ENCODE assay signal across 16 cellular contexts in the genomic region with DNA sequence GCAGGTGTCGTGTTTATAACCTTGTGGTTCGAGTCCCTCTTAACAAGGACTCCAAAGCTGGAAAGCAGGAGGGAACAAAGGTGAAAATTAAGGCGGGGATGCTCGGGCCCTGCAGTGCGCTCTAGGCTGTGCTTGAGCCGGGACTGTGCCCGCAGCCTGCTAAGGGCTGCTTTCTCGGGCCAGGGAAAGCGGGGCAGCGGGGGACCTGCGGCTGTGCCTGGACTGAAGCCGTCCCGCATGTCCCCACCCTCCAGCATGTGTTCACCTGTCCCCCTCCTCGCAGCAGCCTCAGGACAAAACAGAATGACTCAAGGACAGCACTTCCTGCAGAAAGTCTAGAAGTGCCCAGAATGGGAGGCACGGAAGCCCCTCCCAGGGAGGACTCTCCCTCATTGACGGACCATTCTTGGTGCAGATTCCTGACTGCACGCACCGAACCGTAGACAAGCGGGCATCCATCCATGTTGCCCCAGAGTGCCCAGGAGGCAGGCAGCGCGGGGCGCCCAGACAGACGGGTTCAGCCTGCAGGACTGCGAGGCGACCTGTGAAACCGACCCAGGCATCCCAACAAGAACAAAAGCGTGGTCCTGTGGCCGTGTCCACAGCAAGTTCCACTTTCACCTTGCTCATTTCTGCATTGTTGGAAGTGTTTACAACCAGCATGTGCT.
DNase-seq lines count a peak whose midpoint lies in the region; ATAC-seq and TF ChIP-seq lines count a peak whose summit lies in the region.
"Had no signal": no experiment of that assay in that cellular context is flagged by ENCODE, and none has a peak within 500 bp of the region (broad histone marks: within the 10 kb centered on the region; RNA-seq: fewer than 3 reads in every experiment).

No MANE protein-coding gene starts in this region.

- ATAC-seq in WTC11 = no peak
- no peak for ATAC-seq in GM19395 (IDR thresholded peaks at IDR 0.05; ENCODE audit: unreplicated experiment)

- POLR2A ChIA-PET in WTC11 (lab: Charles Lee) = no interaction called here

- DNase-seq in NCI-H524 (lab: John Stamatoyannopoulos, UW) (peak; percentile 40 to 74), NCI-H524 treated with DMSO at 0.1 percent for 48 hours (lab: John Stamatoyannopoulos, UW) (no peak), NCI-H510A (lab: John Stamatoyannopoulos, UW) (peak; percentile 2), WTC11 (ENCODE audit: low spot score) (peak; percentile 6), spleen (peak; percentile 52), T-helper 9 cell (no peak), epidermal melanocyte (ENCODE audit: insufficient read length, low spot score) (no peak)
- DNase-seq: AML-193; Caco-2; CD8-positive, alpha-beta memory T cell; DMS79 had no signal

- no peak overlapping the region for H3K4me3 ChIP-seq in spleen
- H3K4me3 ChIP-seq: BLaER1 had no signal

- peaks cover 0 to 18% (median 1%) of the 10 kb centered on the region in 8 donors for H3K9me3 ChIP-seq in spleen
- H3K9me3 ChIP-seq: Caco-2 had no signal

- H3K9me3 Mint-ChIP-seq in WTC11 = peaks cover 11% of the 10 kb centered on the region; the same call in 1 of the 2 replicates

- H3K4me3 Mint-ChIP-seq in WTC11 = no peak overlapping the region
- H3K4me3 Mint-ChIP-seq: CD8-positive, alpha-beta memory T cell; IgD-negative memory B cell had no signal

- no peaks in the 10 kb centered on the region for H3K36me3 ChIP-seq in spleen
- H3K36me3 ChIP-seq: BLaER1 had no signal

- H3K4me1 Mint-ChIP-seq in WTC11 = peaks cover 7% of the 10 kb centered on the region
- H3K4me1 Mint-ChIP-seq: CD8-positive, alpha-beta memory T cell; IgD-negative memory B cell had no signal

- no peaks in the 10 kb centered on the region for H3K4me1 ChIP-seq in spleen
- H3K4me1 ChIP-seq: BLaER1, Caco-2 had no signal

- no peak for TF ChIP-seq POLR2A in spleen (IDR thresholded peaks at IDR 0.05)

- H3K27ac Mint-ChIP-seq in WTC11 = no peak overlapping the region
- H3K27ac Mint-ChIP-seq: CD8-positive, alpha-beta memory T cell; IgD-negative memory B cell had no signal

- CTCF ChIA-PET in WTC11 (lab: Charles Lee) = no interaction called here

- intact Hi-C loops in spleen (cut with DNase I; ENCODE audit: low total_unique reads) = no loop called here

- WGBS in spleen, 5 donors = 81 to 97% (median 92%) methylated on average over 16 to 29 of the region's 29 CpGs

- H3K27ac ChIP-seq in spleen = no peak overlapping the region
- H3K27ac ChIP-seq: 22Rv1, BLaER1, HL-60 had no signal

- peaks cover 7% of the 10 kb centered on the region; the same call in 1 of the 2 replicates for H3K36me3 Mint-ChIP-seq in WTC11
- H3K36me3 Mint-ChIP-seq: CD8-positive, alpha-beta memory T cell; IgD-negative memory B cell had no signal

- H3K27me3 Mint-ChIP-seq in WTC11 (ENCODE audit: low read depth) = no peaks in the 10 kb centered on the region
- H3K27me3 Mint-ChIP-seq: IgD-negative memory B cell had no signal

- TF ChIP-seq CTCF in WTC11 (IDR thresholded peaks at IDR 0.05) (no peak), spleen (IDR thresholded peaks at IDR 0.05 in 8 of 11, conservative IDR thresholded peaks at IDR 0.05 in 3 of 11) (no peak)

- no peaks in the 10 kb centered on the region for H3K27me3 ChIP-seq in spleen (replicated peaks in 1 of 7)

TF ChIP-seq in WTC11, 78 proteins besides CTCF, POLR2A, EP300 and RAD21:
- TF ChIP-seq, protein P1, sequence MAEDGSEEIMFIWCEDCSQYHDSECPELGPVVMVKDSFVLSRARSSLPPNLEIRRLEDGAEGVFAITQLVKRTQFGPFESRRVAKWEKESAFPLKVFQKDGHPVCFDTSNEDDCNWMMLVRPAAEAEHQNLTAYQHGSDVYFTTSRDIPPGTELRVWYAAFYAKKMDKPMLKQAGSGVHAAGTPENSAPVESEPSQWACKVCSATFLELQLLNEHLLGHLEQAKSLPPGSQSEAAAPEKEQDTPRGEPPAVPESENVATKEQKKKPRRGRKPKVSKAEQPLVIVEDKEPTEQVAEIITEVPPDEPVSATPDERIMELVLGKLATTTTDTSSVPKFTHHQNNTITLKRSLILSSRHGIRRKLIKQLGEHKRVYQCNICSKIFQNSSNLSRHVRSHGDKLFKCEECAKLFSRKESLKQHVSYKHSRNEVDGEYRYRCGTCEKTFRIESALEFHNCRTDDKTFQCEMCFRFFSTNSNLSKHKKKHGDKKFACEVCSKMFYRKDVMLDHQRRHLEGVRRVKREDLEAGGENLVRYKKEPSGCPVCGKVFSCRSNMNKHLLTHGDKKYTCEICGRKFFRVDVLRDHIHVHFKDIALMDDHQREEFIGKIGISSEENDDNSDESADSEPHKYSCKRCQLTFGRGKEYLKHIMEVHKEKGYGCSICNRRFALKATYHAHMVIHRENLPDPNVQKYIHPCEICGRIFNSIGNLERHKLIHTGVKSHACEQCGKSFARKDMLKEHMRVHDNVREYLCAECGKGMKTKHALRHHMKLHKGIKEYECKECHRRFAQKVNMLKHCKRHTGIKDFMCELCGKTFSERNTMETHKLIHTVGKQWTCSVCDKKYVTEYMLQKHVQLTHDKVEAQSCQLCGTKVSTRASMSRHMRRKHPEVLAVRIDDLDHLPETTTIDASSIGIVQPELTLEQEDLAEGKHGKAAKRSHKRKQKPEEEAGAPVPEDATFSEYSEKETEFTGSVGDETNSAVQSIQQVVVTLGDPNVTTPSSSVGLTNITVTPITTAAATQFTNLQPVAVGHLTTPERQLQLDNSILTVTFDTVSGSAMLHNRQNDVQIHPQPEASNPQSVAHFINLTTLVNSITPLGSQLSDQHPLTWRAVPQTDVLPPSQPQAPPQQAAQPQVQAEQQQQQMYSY (CRISPR knock-in tag; IDR thresholded peaks at IDR 0.05) = no peak
- TF ChIP-seq, protein P2, sequence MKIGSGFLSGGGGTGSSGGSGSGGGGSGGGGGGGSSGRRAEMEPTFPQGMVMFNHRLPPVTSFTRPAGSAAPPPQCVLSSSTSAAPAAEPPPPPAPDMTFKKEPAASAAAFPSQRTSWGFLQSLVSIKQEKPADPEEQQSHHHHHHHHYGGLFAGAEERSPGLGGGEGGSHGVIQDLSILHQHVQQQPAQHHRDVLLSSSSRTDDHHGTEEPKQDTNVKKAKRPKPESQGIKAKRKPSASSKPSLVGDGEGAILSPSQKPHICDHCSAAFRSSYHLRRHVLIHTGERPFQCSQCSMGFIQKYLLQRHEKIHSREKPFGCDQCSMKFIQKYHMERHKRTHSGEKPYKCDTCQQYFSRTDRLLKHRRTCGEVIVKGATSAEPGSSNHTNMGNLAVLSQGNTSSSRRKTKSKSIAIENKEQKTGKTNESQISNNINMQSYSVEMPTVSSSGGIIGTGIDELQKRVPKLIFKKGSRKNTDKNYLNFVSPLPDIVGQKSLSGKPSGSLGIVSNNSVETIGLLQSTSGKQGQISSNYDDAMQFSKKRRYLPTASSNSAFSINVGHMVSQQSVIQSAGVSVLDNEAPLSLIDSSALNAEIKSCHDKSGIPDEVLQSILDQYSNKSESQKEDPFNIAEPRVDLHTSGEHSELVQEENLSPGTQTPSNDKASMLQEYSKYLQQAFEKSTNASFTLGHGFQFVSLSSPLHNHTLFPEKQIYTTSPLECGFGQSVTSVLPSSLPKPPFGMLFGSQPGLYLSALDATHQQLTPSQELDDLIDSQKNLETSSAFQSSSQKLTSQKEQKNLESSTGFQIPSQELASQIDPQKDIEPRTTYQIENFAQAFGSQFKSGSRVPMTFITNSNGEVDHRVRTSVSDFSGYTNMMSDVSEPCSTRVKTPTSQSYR (CRISPR knock-in tag; IDR thresholded peaks at IDR 0.05) = no peak
TF ChIP-seq in WTC11: peak in this region for 0.

Comparison
In these comparisons a context has a peak if more than half of its experiments do, and no peak if none do; other contexts are left out.
1. DNase-seq: peak in NCI-H524 (2 of 2), NCI-H510A (single experiment), WTC11 (single experiment) and spleen (single experiment); none in NCI-H524 treated with DMSO at 0.1 percent for 48 hours (single experiment), T-helper 9 cell (single experiment) and epidermal melanocyte (single experiment).